Comparison of ENCODE assay signal across 9 cellular contexts in genomic region chr11:134332782-134333181, GRCh38. TPM values are rescaled to one million over a fixed set of nuclear protein-coding genes. Genes with fewer than 3 reads are reported as not detected.
DNase-seq lines count a peak whose midpoint lies in the region; ATAC-seq, FAIRE-seq and TF ChIP-seq lines count a peak whose summit lies in the region.
"Had no signal": no experiment of that assay in that cellular context is flagged by ENCODE, and none has a peak within 500 bp of the region (broad histone marks: within the 10 kb centered on the region; RNA-seq: fewer than 3 reads in every experiment).

No MANE protein-coding gene starts in this region.

- H3K36me3 ChIP-seq in HUES64 (ENCODE audit: insufficient read depth, low read length): no peaks in the 10 kb centered on the region

- DNase-seq in CD14-positive monocyte (ENCODE audit: low spot score): no peak
- no peak for DNase-seq in dorsolateral prefrontal cortex
- no peak for DNase-seq in nephron progenitor cell
- DNase-seq in GM12891 (ENCODE audit: insufficient read length, low spot score): no peak
- DNase-seq in RWPE1 (ENCODE audit: low spot score): no peak
- DNase-seq in left colon: no peak
- no peak for DNase-seq in NCI-H446 treated with DMSO at 0.1 percent for 48 hours (lab: John Stamatoyannopoulos, UW)

- H3K9ac ChIP-seq in HUES64 (ENCODE audit: low read depth, low read length): no peak overlapping the region

- H3K4me1 Mint-ChIP-seq in CD14-positive monocyte (peaks cover 12% of the 10 kb centered on the region), nephron progenitor cell (peaks cover 27% of the 10 kb centered on the region)

- POLR2A ChIA-PET in RWPE1 (lab: Yijun Ruan, JAX; ENCODE audit: low non-redundant PET): interaction anchor here (0.7 kb wide), 1 partner anchor 68 kb away, joined by 3 read pairs; no protein-coding TSS in a partner anchor

- 63% methylated on average over 7 of the region's 7 CpGs for WGBS in HUES64

- H3K27me3 Mint-ChIP-seq in CD14-positive monocyte (ENCODE audit: low read depth in 3 of 3) (peaks cover 46 to 58% (median 52%) of the 10 kb centered on the region in 3 donors), nephron progenitor cell (ENCODE audit: low read depth, poor library complexity) (peaks cover 76% of the 10 kb centered on the region)

- H3K4me3 ChIP-seq in HUES64 (ENCODE audit: low read length): peak overlapping the region; percentile 83
- H3K4me3 ChIP-seq in dorsolateral prefrontal cortex: peak overlapping the region in 30 of 59 donors; percentile 43 to 76 (median 66)

- H3K9me3 ChIP-seq in HUES64 (ENCODE audit: insufficient read depth, low read depth, low read length): no peaks in the 10 kb centered on the region

- H3K9me3 Mint-ChIP-seq in CD14-positive monocyte (peaks cover 0 to 8% (median 5%) of the 10 kb centered on the region in 7 donors), nephron progenitor cell (peaks cover 3% of the 10 kb centered on the region)

- no peak for TF ChIP-seq CTCF in CD14-positive monocyte (IDR thresholded peaks at IDR 0.05)
- no peak for TF ChIP-seq CTCF in dorsolateral prefrontal cortex (IDR thresholded peaks at IDR 0.05 in 54 of 56, conservative IDR thresholded peaks at IDR 0.05 in 2 of 56; ENCODE audit: low read depth in 1 of 56, partially characterized antibody in 56 of 56)
- TF ChIP-seq CTCF in nephron progenitor cell (IDR thresholded peaks at IDR 0.05): no peak
- TF ChIP-seq CTCF in RWPE1 (conservative IDR thresholded peaks at IDR 0.05; ENCODE audit: low read depth): no peak

- ATAC-seq in left colon: no peak

- FAIRE-seq in GM12891 (lab: Jason Lieb, UNC): no peak
- FAIRE-seq: colon had no signal

- H3K27ac Mint-ChIP-seq in CD14-positive monocyte (no peak overlapping the region), nephron progenitor cell (no peak overlapping the region)

- intact Hi-C loops in CD14-positive monocyte (cut with micrococcal nuclease): no loop called here
- intact Hi-C loops in dorsolateral prefrontal cortex (cut with DNase I): no loop called here
- intact Hi-C loops in left colon (cut with DNase I, micrococcal nuclease): no loop called here

- H3K27me3 ChIP-seq in HUES64 (ENCODE audit: insufficient read depth, low read length) (peaks cover 57% of the 10 kb centered on the region), dorsolateral prefrontal cortex (peaks cover 0 to 4% (median 0%) of the 10 kb centered on the region in 45 donors)

- H3K36me3 Mint-ChIP-seq in CD14-positive monocyte (peaks cover 0 to 3% of the 10 kb centered on the region in 2 donors), nephron progenitor cell (ENCODE audit: low read depth) (no peaks in the 10 kb centered on the region)

- H3K27ac ChIP-seq in HUES64 (ENCODE audit: low read depth, low read length) (no peak overlapping the region), dorsolateral prefrontal cortex (no peak overlapping the region), RWPE1 (no peak overlapping the region)

- CTCF ChIA-PET in RWPE1 (lab: Yijun Ruan, JAX): no interaction called here

- peaks cover 17% of the 10 kb centered on the region for H3K4me1 ChIP-seq in HUES64 (ENCODE audit: insufficient read depth, low read length)

- no peak for TF ChIP-seq POLR2A in GM12891 (IDR thresholded peaks at IDR 0.05; ENCODE audit: low read depth, low read length)

- H3K4me3 Mint-ChIP-seq in CD14-positive monocyte: peak overlapping the region; percentile 16 to 84
- H3K4me3 Mint-ChIP-seq in nephron progenitor cell: peak overlapping the region; percentile 78

TF ChIP-seq in GM12891, 5 proteins besides CTCF, POLR2A, EP300 and RAD21:
- TF ChIP-seq POU2F2 (IDR thresholded peaks at IDR 0.05; ENCODE audit: low read depth, low read length): no peak
- no peak for TF ChIP-seq SPI1 (IDR thresholded peaks at IDR 0.05; ENCODE audit: low read depth, low read length)
- no peak for TF ChIP-seq POLR2AphosphoS5 (IDR thresholded peaks at IDR 0.05; ENCODE audit: low read depth, low read length)
- no peak for TF ChIP-seq PAX5 (IDR thresholded peaks at IDR 0.05; ENCODE audit: insufficient read depth, low read length, severe bottlenecking)
- no peak for TF ChIP-seq TAF1 (IDR thresholded peaks at IDR 0.05; ENCODE audit: low read depth, low read length)

RNA-seq across cellular contexts. Expression of gene GLB1L2, which starts 1.0 kb away (rescaled TPM):
- polyA plus RNA-seq in CD14-positive monocyte: not detected
- 3.3 TPM for polyA plus RNA-seq in HUES64 (2013, experiment 1 of 2)
- polyA plus RNA-seq in HUES64 (2013, experiment 2 of 2): 3.4 TPM
- total RNA-seq in dorsolateral prefrontal cortex (1 to 10 TPM in 119 of 120 experiments, under 1 TPM in 1; 0.81 to 5.9 (median 3.3) TPM), left colon (10 to 100 TPM; 22.6 to 28.6 TPM)
- polyA plus RNA-seq in GM12891 (2012; ENCODE audit: low read depth, missing spikeins): 0.17 TPM

RNA-seq across cellular contexts. Expression of gene GLB1L3, which starts 56.6 kb away (rescaled TPM):
- not detected for polyA plus RNA-seq in CD14-positive monocyte
- polyA plus RNA-seq in HUES64 (2013, experiment 1 of 2): 9.6 TPM
- 7.3 TPM for polyA plus RNA-seq in HUES64 (2013, experiment 2 of 2)
- total RNA-seq in dorsolateral prefrontal cortex (10 to 100 TPM in 99 of 120 experiments, 1 to 10 TPM in 21; 5.3 to 26.4 (median 14.1) TPM), left colon (not detected)
- polyA plus RNA-seq in GM12891 (2012; ENCODE audit: low read depth, missing spikeins): 0.21 TPM

Comparison
In these comparisons a context has a peak if more than half of its experiments do, and no peak if none do; other contexts are left out.
1. RNA of gene GLB1L3, which starts 56.6 kb away (total RNA-seq): 5.3 to 26.4 TPM in dorsolateral prefrontal cortex; not detected in left colon; every median in the first group is over 4 times any median in the second.